In genomic region chr21:31136891-31137290, GRCh38 we compare ENCODE assay signal across 10 cellular contexts.
DNase-seq lines count a peak whose midpoint lies in the region; ATAC-seq and TF ChIP-seq lines count a peak whose summit lies in the region.
"Had no signal": no experiment of that assay in that cellular context is flagged by ENCODE, and none has a peak within 500 bp of the region (broad histone marks: within the 10 kb centered on the region; RNA-seq: fewer than 3 reads in every experiment).

No MANE protein-coding gene starts in this region.

- intact Hi-C loops in testis (cut with DNase I; ENCODE audit: low total_unique reads) = no loop called here
- intact Hi-C loops in lower leg skin (cut with DNase I; ENCODE audit: low total_unique reads) = no loop called here
- intact Hi-C loops in activated CD4-positive, alpha-beta T cell treated with anti-CD3 and anti-CD28 coated beads, Interleukin-2, amount 10 ng/mL, durations not matched to agents 24 days and 14 days (cut with micrococcal nuclease) = no loop called here

- H3K4me1 ChIP-seq in testis = peaks cover 12% of the 10 kb centered on the region
- H3K4me1 ChIP-seq: right lobe of liver had no signal

- H3K27me3 ChIP-seq in testis = no peaks in the 10 kb centered on the region
- H3K27me3 ChIP-seq: right lobe of liver had no signal

- ATAC-seq in GM18907 (IDR thresholded peaks at IDR 0.05; ENCODE audit: unreplicated experiment) (peak; percentile 76), HG02884 (IDR thresholded peaks at IDR 0.05; ENCODE audit: unreplicated experiment) (peak; percentile 61)
- ATAC-seq: HCT116 had no signal

- H3K36me3 Mint-ChIP-seq in activated CD4-positive, alpha-beta T cell treated with anti-CD3 and anti-CD28 coated beads, Interleukin-2, amount 10 ng/mL, durations not matched to agents 24 days and 14 days (ENCODE audit: low read depth) = peaks cover 88% of the 10 kb centered on the region

- no peaks in the 10 kb centered on the region for H3K36me3 ChIP-seq in testis (ENCODE audit: low read depth, missing control alignments)

- TF ChIP-seq CTCF in testis (IDR thresholded peaks at IDR 0.05) = no peak
- no peak for TF ChIP-seq CTCF in lower leg skin (IDR thresholded peaks at IDR 0.05)

- DNase-seq in RPMI8226 = peak; percentile 60
- peak; percentile 46 for DNase-seq in midbrain (lab: John Stamatoyannopoulos, UW)
- DNase-seq in testis = no peak
- DNase-seq in lower leg skin (ENCODE audit: low spot score in 2 of 2) = no peak
- DNase-seq in activated CD4-positive, alpha-beta T cell treated with anti-CD3 and anti-CD28 coated beads, Interleukin-2, amount 10 ng/mL, durations not matched to agents 24 days and 14 days = no peak

- 77 to 79% methylated on average over 12 of the region's 12 CpGs for WGBS in testis, 2 donors
- 48 to 66% methylated on average over 12 of the region's 12 CpGs for WGBS in lower leg skin, 2 donors

- H3K27ac Mint-ChIP-seq in activated CD4-positive, alpha-beta T cell treated with anti-CD3 and anti-CD28 coated beads, Interleukin-2, amount 10 ng/mL, durations not matched to agents 24 days and 14 days = no peak overlapping the region
- H3K27ac Mint-ChIP-seq: activated T-helper 1 cell treated with anti-CD3 and anti-CD28 coated beads, Interleukin-12 subunit alpha, Interleukin-12 subunit beta, Interleukin-2, Interleukin-4 antibody, amounts not matched to agents 30 ng/mL and 10 ng/mL and 1 ng/mL, durations not matched to agents 14 hours and 24 hours and 36 hours had no signal

- H3K4me3 Mint-ChIP-seq in activated CD4-positive, alpha-beta T cell treated with anti-CD3 and anti-CD28 coated beads, Interleukin-2, amount 10 ng/mL, durations not matched to agents 24 days and 14 days = no peak overlapping the region
- H3K4me3 Mint-ChIP-seq: activated T-helper 1 cell treated with anti-CD3 and anti-CD28 coated beads, Interleukin-12 subunit alpha, Interleukin-12 subunit beta, Interleukin-2, Interleukin-4 antibody, amounts not matched to agents 30 ng/mL and 10 ng/mL and 1 ng/mL, durations not matched to agents 14 hours and 24 hours and 36 hours had no signal

- peak overlapping the region in 1 of 2 donors; percentile 41 for H3K27ac ChIP-seq in testis
- H3K27ac ChIP-seq: right lobe of liver had no signal

- H3K4me3 ChIP-seq in testis (no peak overlapping the region), lower leg skin (ENCODE audit: low read depth, poor library complexity, severe bottlenecking) (no peak overlapping the region)
- H3K4me3 ChIP-seq: right lobe of liver had no signal

- H3K4me1 Mint-ChIP-seq in activated CD4-positive, alpha-beta T cell treated with anti-CD3 and anti-CD28 coated beads, Interleukin-2, amount 10 ng/mL, durations not matched to agents 24 days and 14 days = peaks cover 55% of the 10 kb centered on the region

- H3K9me3 ChIP-seq in testis = no peaks in the 10 kb centered on the region
- H3K9me3 ChIP-seq: right lobe of liver had no signal

- peaks cover 6% of the 10 kb centered on the region for H3K9me3 Mint-ChIP-seq in activated CD4-positive, alpha-beta T cell treated with anti-CD3 and anti-CD28 coated beads, Interleukin-2, amount 10 ng/mL, durations not matched to agents 24 days and 14 days
- H3K9me3 Mint-ChIP-seq: activated T-helper 1 cell treated with anti-CD3 and anti-CD28 coated beads, Interleukin-12 subunit alpha, Interleukin-12 subunit beta, Interleukin-2, Interleukin-4 antibody, amounts not matched to agents 30 ng/mL and 10 ng/mL and 1 ng/mL, durations not matched to agents 14 hours and 24 hours and 36 hours had no signal

- TF ChIP-seq POLR2A in testis (IDR thresholded peaks at IDR 0.05) (no peak), lower leg skin (IDR thresholded peaks at IDR 0.05) (no peak)

- H3K27me3 Mint-ChIP-seq in activated CD4-positive, alpha-beta T cell treated with anti-CD3 and anti-CD28 coated beads, Interleukin-2, amount 10 ng/mL, durations not matched to agents 24 days and 14 days = no peaks in the 10 kb centered on the region

Comparison
In these comparisons a context has a peak if more than half of its experiments do, and no peak if none do; other contexts are left out.
1. DNase-seq: peak in RPMI8226 (single experiment) and midbrain (single experiment); none in testis (single experiment), lower leg skin (0 of 2) and activated CD4-positive, alpha-beta T cell treated with anti-CD3 and anti-CD28 coated beads, Interleukin-2, amount 10 ng/mL, durations not matched to agents 24 days and 14 days (single experiment).